In genomic region chr15:45702041-45702440, GRCh38 we compare ENCODE assay signal across 32 cellular contexts.
"Had no signal": no experiment of that assay in that cellular context is flagged by ENCODE, and none has a peak within 500 bp of the region (broad histone marks: within the 10 kb centered on the region; RNA-seq: fewer than 3 reads in every experiment).

No MANE protein-coding gene starts in this region.

- H3K4me3 Mint-ChIP-seq: activated naive CD4-positive, alpha-beta T cell treated with anti-CD3 and anti-CD28 coated beads for 36 hours; activated naive CD8-positive, alpha-beta T cell treated with anti-CD3 and anti-CD28 coated beads, Interleukin-2, amount 10 ng/mL, durations not matched to agents 7 days and 5 days; dendritic cell treated with granulocyte-macrophage colony-stimulating factor and Interleukin-4, amounts not matched to agents 40 ng/mL and 50 ng/mL, for 4 days; endodermal cell; stimulated activated effector memory CD8-positive, alpha-beta T cell treated with anti-CD3 and anti-CD28 coated beads, Interleukin-12 subunit alpha, Interleukin-12 subunit beta, amount 100 ng/mL, for 72 hours; stimulated activated naive CD8-positive, alpha-beta T cell treated with anti-CD3 and anti-CD28 coated beads, Interleukin-15, Interleukin-2, amounts not matched to agents 100 ng/mL and 50 ng/mL, for 24 hours; T-helper 1 cell treated with Interleukin-12 subunit alpha and Interleukin-12 subunit beta and Interleukin-4 antibody, amounts not matched to agents 30 μg/mL and 1 μg/mL, for 36 hours had no signal

- H3K36me3 Mint-ChIP-seq: stimulated activated effector memory CD8-positive, alpha-beta T cell treated with anti-CD3 and anti-CD28 coated beads, Interleukin-12 subunit alpha, Interleukin-12 subunit beta, amount 100 ng/mL, for 72 hours had no signal

- H3K9me3 Mint-ChIP-seq: activated naive CD4-positive, alpha-beta T cell treated with anti-CD3 and anti-CD28 coated beads for 36 hours; activated naive CD8-positive, alpha-beta T cell treated with anti-CD3 and anti-CD28 coated beads, Interleukin-2, amount 10 ng/mL, durations not matched to agents 7 days and 5 days; dendritic cell treated with granulocyte-macrophage colony-stimulating factor and Interleukin-4, amounts not matched to agents 40 ng/mL and 50 ng/mL, for 4 days; stimulated activated effector memory CD8-positive, alpha-beta T cell treated with anti-CD3 and anti-CD28 coated beads, Interleukin-12 subunit alpha, Interleukin-12 subunit beta, amount 100 ng/mL, for 72 hours; stimulated activated naive CD8-positive, alpha-beta T cell treated with anti-CD3 and anti-CD28 coated beads, Interleukin-15, Interleukin-2, amounts not matched to agents 100 ng/mL and 50 ng/mL, for 24 hours; T-helper 1 cell treated with Interleukin-12 subunit alpha and Interleukin-12 subunit beta and Interleukin-4 antibody, amounts not matched to agents 30 μg/mL and 1 μg/mL, for 36 hours had no signal

- H3K9me3 ChIP-seq: ascending aorta, gastrocnemius medialis, left ventricle myocardium inferior, pancreas, psoas muscle, sigmoid colon, upper lobe of left lung, vagina had no signal

- DNase-seq: activated CD4-positive, alpha-beta T cell treated with anti-CD3 and anti-CD28 coated beads for 48 hours; activated CD4-positive, alpha-beta T cell treated with anti-CD3 and anti-CD28 coated beads, Interleukin-2, amount 50 U/mL, for 48 hours; activated CD8-positive, alpha-beta memory T cell treated with anti-CD3 and anti-CD28 coated beads for 24 hours; activated effector memory CD4-positive, alpha-beta T cell treated with anti-CD3 and anti-CD28 coated beads, Interleukin-2, amount 50 U/mL, for 16 hours; activated naive CD4-positive, alpha-beta T cell treated with anti-CD3 and anti-CD28 coated beads for 36 hours; activated naive CD8-positive, alpha-beta T cell treated with anti-CD3 and anti-CD28 coated beads, Interleukin-2, amount 10 ng/mL, durations not matched to agents 7 days and 5 days; brain microvascular endothelial cell; central memory CD4-positive, alpha-beta T cell; endodermal cell; gastrocnemius medialis; glutamatergic neuron; islet precursor cell; left ventricle myocardium inferior; nucleus accumbens; psoas muscle; sigmoid colon; small intestine; stimulated activated CD4-positive, alpha-beta T cell treated with anti-CD3 and anti-CD28 coated beads, Interleukin-4, amount 100 ng/mL, for 24 hours; substantia nigra; T1000; upper lobe of left lung; WERI-Rb-1 had no signal

- H3K27me3 ChIP-seq: ascending aorta, brain microvascular endothelial cell, hepatocyte, pancreas, sigmoid colon, vagina had no signal

- H3K27ac ChIP-seq: ascending aorta, brain microvascular endothelial cell, gastrocnemius medialis, hepatocyte, left ventricle myocardium inferior, pancreas, psoas muscle, sigmoid colon, upper lobe of left lung, vagina, WERI-Rb-1 had no signal

- ATAC-seq: activated CD4-positive, CD25-positive, alpha-beta regulatory T cell treated with anti-CD3 and anti-CD28 coated beads, Interleukin-2, amount 50 U/mL, for 24 hours; gastrocnemius medialis; pancreas; stimulated activated effector memory CD8-positive, alpha-beta T cell treated with anti-CD3 and anti-CD28 coated beads, Interleukin-12 subunit alpha, Interleukin-12 subunit beta, amount 100 ng/mL, for 72 hours had no signal

- H3K4me3 ChIP-seq: ascending aorta, gastrocnemius medialis, hepatocyte, left ventricle myocardium inferior, lung, pancreas, psoas muscle, sigmoid colon, upper lobe of left lung, vagina had no signal

- H3K36me3 ChIP-seq: ascending aorta, brain microvascular endothelial cell, gastrocnemius medialis, left ventricle myocardium inferior, pancreas, sigmoid colon, upper lobe of left lung, vagina, WERI-Rb-1 had no signal

- H3K27ac Mint-ChIP-seq: activated naive CD4-positive, alpha-beta T cell treated with anti-CD3 and anti-CD28 coated beads for 36 hours; activated naive CD8-positive, alpha-beta T cell treated with anti-CD3 and anti-CD28 coated beads, Interleukin-2, amount 10 ng/mL, durations not matched to agents 7 days and 5 days; dendritic cell treated with granulocyte-macrophage colony-stimulating factor and Interleukin-4, amounts not matched to agents 40 ng/mL and 50 ng/mL, for 4 days; endodermal cell; stimulated activated effector memory CD8-positive, alpha-beta T cell treated with anti-CD3 and anti-CD28 coated beads, Interleukin-12 subunit alpha, Interleukin-12 subunit beta, amount 100 ng/mL, for 72 hours; stimulated activated naive CD8-positive, alpha-beta T cell treated with anti-CD3 and anti-CD28 coated beads, Interleukin-15, Interleukin-2, amounts not matched to agents 100 ng/mL and 50 ng/mL, for 24 hours; T-helper 1 cell treated with Interleukin-12 subunit alpha and Interleukin-12 subunit beta and Interleukin-4 antibody, amounts not matched to agents 30 μg/mL and 1 μg/mL, for 36 hours had no signal
